ENCODE assay signal across 9 cellular contexts in the genomic region with DNA sequence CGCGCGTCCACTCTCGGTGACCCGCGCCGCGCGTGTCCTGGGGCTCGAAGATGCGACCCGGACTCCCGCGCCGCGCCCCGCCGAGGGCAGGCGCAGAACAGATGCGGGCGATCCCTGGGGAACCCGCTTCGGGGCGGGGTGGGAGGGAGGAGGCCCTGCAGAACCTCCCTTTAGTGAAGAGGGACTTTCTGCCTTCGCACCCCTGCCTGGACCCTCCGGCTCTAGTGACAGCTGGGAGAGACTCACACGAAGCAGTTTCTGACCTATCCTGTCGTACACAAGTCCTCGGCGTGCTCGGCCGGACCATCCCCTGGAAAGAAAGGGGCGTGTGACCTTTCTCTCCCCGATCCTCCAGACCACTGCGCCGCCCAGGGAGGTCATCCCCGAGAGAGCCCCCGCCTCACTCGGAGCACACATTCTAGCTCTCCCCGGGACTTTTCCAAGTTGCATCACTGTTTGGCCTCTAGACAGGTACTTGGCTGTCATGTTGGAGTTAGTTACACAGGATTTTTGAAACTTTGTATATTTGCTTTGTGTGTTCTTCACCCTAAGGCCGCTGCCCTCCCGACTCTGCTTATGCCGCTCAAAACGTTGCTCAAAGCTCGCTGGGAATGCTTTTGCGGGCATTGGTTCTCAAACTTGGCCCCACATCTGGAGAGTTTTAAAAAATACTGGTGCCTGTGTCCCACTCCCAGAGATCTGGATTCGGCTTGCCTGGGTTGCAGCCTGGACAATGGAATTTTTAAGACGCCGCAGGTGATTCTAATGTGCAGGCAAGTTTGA. TPM values are rescaled to one million over a fixed set of nuclear protein-coding genes. Genes with fewer than 3 reads are reported as not detected.
DNase-seq lines count a peak whose midpoint lies in the region; ATAC-seq and TF ChIP-seq lines count a peak whose summit lies in the region.
"Had no signal": no experiment of that assay in that cellular context is flagged by ENCODE, and none has a peak within 500 bp of the region (broad histone marks: within the 10 kb centered on the region; RNA-seq: fewer than 3 reads in every experiment).

No MANE protein-coding gene starts in this region.

- H3K9ac ChIP-seq in mammary epithelial cell (ENCODE audit: insufficient read depth, low read length): no peak overlapping the region

- H3K9me3 ChIP-seq in mammary epithelial cell (replicated peaks; ENCODE audit: insufficient read depth, low read length) (no peaks in the 10 kb centered on the region), left lung (no peaks in the 10 kb centered on the region), thoracic aorta (no peaks in the 10 kb centered on the region)

- H3K4me1 ChIP-seq in mammary epithelial cell (ENCODE audit: insufficient read depth, low read length) (peaks cover 10% of the 10 kb centered on the region), left lung (peaks cover 0 to 20% of the 10 kb centered on the region in 2 donors), thoracic aorta (ENCODE audit: control insufficient read depth in 1 of 2, low read depth in 2 of 2) (peaks cover 0 to 50% of the 10 kb centered on the region in 2 donors)

- intact Hi-C loops in Right ventricle myocardium inferior (cut with DNase I): loop anchor here (5.0 kb wide), 1 partner anchor 40 kb away; no protein-coding TSS in a partner anchor
- intact Hi-C loops in cardiac septum (cut with DNase I): no loop called here
- intact Hi-C loops in mammary epithelial cell (cut with micrococcal nuclease): loop anchor here (1.0 to 5.0 kb wide), 2 partner anchors 150 to 165 kb away; no protein-coding TSS in a partner anchor
- intact Hi-C loops in left lung (cut with DNase I): no loop called here

- TF ChIP-seq CTCF in mammary epithelial cell (conservative IDR thresholded peaks at IDR 0.05 in 1 of 2, IDR thresholded peaks at IDR 0.05 in 1 of 2; ENCODE audit: extremely low read depth in 1 of 2, insufficient read depth in 1 of 2, low read depth in 1 of 2, low read length in 2 of 2): no peak
- no peak for TF ChIP-seq CTCF in left lung (IDR thresholded peaks at IDR 0.05)
- TF ChIP-seq CTCF in thoracic aorta (IDR thresholded peaks at IDR 0.05): no peak

- peak; percentile 65 for ATAC-seq in Right ventricle myocardium inferior
- peak; percentile 60 for ATAC-seq in left lung
- no peak for ATAC-seq in thoracic aorta (ENCODE audit: insufficient number of reproducible peaks, low FRiP score, low read depth)
- ATAC-seq in HG03175 (IDR thresholded peaks at IDR 0.05; ENCODE audit: unreplicated experiment): no peak
- ATAC-seq: GM12878 had no signal

- H4K20me1 ChIP-seq in mammary epithelial cell (ENCODE audit: insufficient read depth, low read length): no peaks in the 10 kb centered on the region

- H3K4me3 ChIP-seq in mammary epithelial cell (replicated peaks in 1 of 3; ENCODE audit: insufficient read depth in 1 of 3, low read depth in 2 of 3, low read length in 3 of 3): peak overlapping the region; percentile 42 to 52 (median 46)
- peak overlapping the region; percentile 56 to 57 for H3K4me3 ChIP-seq in left lung
- H3K4me3 ChIP-seq in thoracic aorta: peak overlapping the region; percentile 70
- H3K4me3 ChIP-seq: GM12878 had no signal

- H3K36me3 ChIP-seq in mammary epithelial cell (ENCODE audit: insufficient read depth, low read length) (no peaks in the 10 kb centered on the region), left lung (no peaks in the 10 kb centered on the region), thoracic aorta (no peaks in the 10 kb centered on the region)

- in situ Hi-C loops in mammary epithelial cell (cut with MboI; ENCODE audit: low sequenced_read_pairs in 2 of 2): no loop called here

- H3K27me3 ChIP-seq in mammary epithelial cell (ENCODE audit: insufficient read depth, low read length) (peaks cover 12% of the 10 kb centered on the region), left lung (peaks cover 0 to 43% of the 10 kb centered on the region in 2 donors), thoracic aorta (replicated peaks; ENCODE audit: insufficient read depth) (no peaks in the 10 kb centered on the region)

- DNase-seq in Right ventricle myocardium inferior (ENCODE audit: missing footprints) (no peak), cardiac septum (ENCODE audit: low spot score) (no peak), mammary epithelial cell (peak; percentile 26), left lung (peak in 1 of 2 donors; percentile 47), thoracic aorta (ENCODE audit: low spot score) (no peak), inferior parietal cortex (ENCODE audit: extremely low spot score) (no peak)
- no peak for DNase-seq in central memory CD4-positive, alpha-beta T cell

- CTCF ChIA-PET in mammary epithelial cell (lab: Charles Lee; ENCODE audit: low non-redundant PET): interaction anchor here (0.7 to 1.0 kb wide), 2 partner anchors 29 to 151 kb away, joined by 4 to 14 read pairs; no protein-coding TSS in a partner anchor

- BruUV-seq in mammary epithelial cell (replicated peaks; lab: Mats Ljungman, UMichigan): no TSS peak

- WGBS in mammary epithelial cell (ENCODE audit: low coverage, missing lambda C conversion rate): 1% methylated on average over 11 of the region's 49 CpGs

- dilution Hi-C loops in mammary epithelial cell (cut with HindIII; ENCODE audit: low sequenced_read_pairs): no loop called here

- H2AFZ ChIP-seq in mammary epithelial cell (ENCODE audit: low read depth, low read length): peak overlapping the region; percentile 75

- H3K27ac ChIP-seq in mammary epithelial cell (ENCODE audit: insufficient read depth, low read depth, low read length): no peak overlapping the region
- peak overlapping the region; percentile 61 to 72 for H3K27ac ChIP-seq in left lung
- H3K27ac ChIP-seq in thoracic aorta: peak overlapping the region in 1 of 2 donors; percentile 40

- no peaks in the 10 kb centered on the region for H3K79me2 ChIP-seq in mammary epithelial cell (ENCODE audit: insufficient read depth, low read length)

- peak overlapping the region; percentile 95 for H3K4me2 ChIP-seq in mammary epithelial cell (ENCODE audit: insufficient read depth, low read depth, low read length)

RNA-seq across cellular contexts. Expression of gene CGNL1, which starts 0.6 kb away (rescaled TPM):
- total RNA-seq in Right ventricle myocardium inferior (10.0 TPM), cardiac septum (19.6 TPM), mammary epithelial cell (1 to 10 TPM in 1 of 2 donors, under 1 TPM in 1; 0.07 to 1.2 TPM), left lung (10 to 100 TPM; 31.2 to 68.1 TPM), thoracic aorta (10 to 100 TPM; 11.8 to 33.5 TPM)
- polyA plus RNA-seq in mammary epithelial cell: 0.02 TPM
- polyA minus RNA-seq in mammary epithelial cell: not detected

Comparison
In these comparisons a context has a peak if more than half of its experiments do, and no peak if none do; other contexts are left out.
1. intact Hi-C loops: an anchor here in Right ventricle myocardium inferior (5.0 kb wide) and mammary epithelial cell (1.0 to 5.0 kb wide); none called in cardiac septum and left lung.
2. ATAC-seq: peak in Right ventricle myocardium inferior (single experiment) and left lung (single experiment); none in thoracic aorta (single experiment) and HG03175 (single experiment).
3. Peak in every context shown above with its lines, with median percentiles within 50 percentile points of each other: H3K4me3 ChIP-seq.